ENCODE assay signal across 15 cellular contexts in genomic region chr12:713281-713875, GRCh38. TPM values are rescaled to one million over a fixed set of nuclear protein-coding genes. Genes with fewer than 3 reads are reported as not detected.
DNase-seq lines count a peak whose midpoint lies in the region; ATAC-seq lines count a peak whose summit lies in the region.
"Had no signal": no experiment of that assay in that cellular context is flagged by ENCODE, and none has a peak within 500 bp of the region (broad histone marks: within the 10 kb centered on the region; RNA-seq: fewer than 3 reads in every experiment).

No MANE protein-coding gene starts in this region.

- no peaks in the 10 kb centered on the region for H3K79me2 ChIP-seq in Karpas-422 (ENCODE audit: low read length)

- peaks cover 26% of the 10 kb centered on the region for H3K4me1 Mint-ChIP-seq in activated CD4-positive, alpha-beta T cell treated with anti-CD3 and anti-CD28 coated beads, Interleukin-2, amount 10 ng/mL, durations not matched to agents 7 days and 5 days
- peaks cover 46% of the 10 kb centered on the region for H3K4me1 Mint-ChIP-seq in activated T-cell treated with anti-CD3 and anti-CD28 coated beads, Interleukin-2, amount 50 U/mL, for 72 hours (ENCODE audit: low read depth)
- H3K4me1 Mint-ChIP-seq in stimulated activated naive B cell treated with anti-CD40 and anti-IgM and Interleukin-4, amounts not matched to agents 10 μg/mL and 1 μg/mL and 100 μg/mL, for 72 hours, result peaks cover 13 to 38% of the 10 kb centered on the region in 2 donors

- no peaks in the 10 kb centered on the region for H4K20me1 ChIP-seq in Karpas-422 (ENCODE audit: insufficient read depth, low read depth, low read length)

- no peak overlapping the region for H3K27ac Mint-ChIP-seq in activated CD4-positive, alpha-beta T cell treated with anti-CD3 and anti-CD28 coated beads, Interleukin-2, amount 10 ng/mL, durations not matched to agents 7 days and 5 days
- H3K27ac Mint-ChIP-seq in activated T-cell treated with anti-CD3 and anti-CD28 coated beads, Interleukin-2, amount 50 U/mL, for 72 hours, result no peak overlapping the region
- H3K27ac Mint-ChIP-seq in stimulated activated naive B cell treated with anti-CD40 and anti-IgM and Interleukin-4, amounts not matched to agents 10 μg/mL and 1 μg/mL and 100 μg/mL, for 72 hours, result peak overlapping the region; percentile 65
- H3K27ac Mint-ChIP-seq: dendritic cell treated with granulocyte-macrophage colony-stimulating factor and Interleukin-4, amounts not matched to agents 40 ng/mL and 50 ng/mL, for 4 days had no signal

- no peak overlapping the region for H3K27ac ChIP-seq in iPS-20b (ENCODE audit: low read length)
- H3K27ac ChIP-seq in Karpas-422 (ENCODE audit: low read length), result no peak overlapping the region
- H3K27ac ChIP-seq: foreskin keratinocyte, neural progenitor cell had no signal

- H3K9me3 ChIP-seq in iPS-20b (ENCODE audit: insufficient read depth, low read depth, low read length) (no peaks in the 10 kb centered on the region), Karpas-422 (ENCODE audit: low read length) (no peaks in the 10 kb centered on the region)
- H3K9me3 ChIP-seq: A549 had no signal

- no peaks in the 10 kb centered on the region for H3K27me3 Mint-ChIP-seq in activated CD4-positive, alpha-beta T cell treated with anti-CD3 and anti-CD28 coated beads, Interleukin-2, amount 10 ng/mL, durations not matched to agents 7 days and 5 days
- no peaks in the 10 kb centered on the region for H3K27me3 Mint-ChIP-seq in activated T-cell treated with anti-CD3 and anti-CD28 coated beads, Interleukin-2, amount 50 U/mL, for 72 hours (ENCODE audit: low read depth)
- H3K27me3 Mint-ChIP-seq in stimulated activated naive B cell treated with anti-CD40 and anti-IgM and Interleukin-4, amounts not matched to agents 10 μg/mL and 1 μg/mL and 100 μg/mL, for 72 hours, result no peaks in the 10 kb centered on the region

- no peak overlapping the region for H3K4me3 Mint-ChIP-seq in activated CD4-positive, alpha-beta T cell treated with anti-CD3 and anti-CD28 coated beads, Interleukin-2, amount 10 ng/mL, durations not matched to agents 7 days and 5 days
- H3K4me3 Mint-ChIP-seq in activated T-cell treated with anti-CD3 and anti-CD28 coated beads, Interleukin-2, amount 50 U/mL, for 72 hours, result peak overlapping the region; percentile 41 to 64
- no peak overlapping the region for H3K4me3 Mint-ChIP-seq in stimulated activated naive B cell treated with anti-CD40 and anti-IgM and Interleukin-4, amounts not matched to agents 10 μg/mL and 1 μg/mL and 100 μg/mL, for 72 hours
- H3K4me3 Mint-ChIP-seq: dendritic cell treated with granulocyte-macrophage colony-stimulating factor and Interleukin-4, amounts not matched to agents 40 ng/mL and 50 ng/mL, for 4 days; neural progenitor cell had no signal

- H3K4me1 ChIP-seq in iPS-20b (ENCODE audit: insufficient read depth, low read length) (peaks cover 10% of the 10 kb centered on the region; the same call in 1 of the 2 replicates), Karpas-422 (ENCODE audit: low read length) (no peaks in the 10 kb centered on the region; the same call in 1 of the 2 replicates)

- DNase-seq in activated CD4-positive, alpha-beta T cell treated with anti-CD3 and anti-CD28 coated beads for 4 hours, result peak; percentile 20 to 28
- no peak for DNase-seq in activated CD4-positive, alpha-beta T cell treated with anti-CD3 and anti-CD28 coated beads, Interleukin-2, amount 10 ng/mL, durations not matched to agents 7 days and 5 days
- peak; percentile 52 to 62 for DNase-seq in activated T-cell treated with anti-CD3 and anti-CD28 coated beads, Interleukin-2, amount 50 U/mL, for 72 hours
- DNase-seq in stimulated activated naive B cell treated with anti-CD40 and anti-IgM and Interleukin-4, amounts not matched to agents 10 μg/mL and 1 μg/mL and 100 μg/mL, for 72 hours, result no peak
- no peak for DNase-seq in Karpas-422
- DNase-seq in COLO668 (lab: John Stamatoyannopoulos, UW; ENCODE audit: unreplicated experiment), result no peak
- DNase-seq in putamen (ENCODE audit: low spot score), result no peak
- DNase-seq: activated effector memory CD4-positive, alpha-beta T cell treated with Interleukin-2 at 50 U/mL for 16 hours; foreskin keratinocyte; GOT3; kidney glomerular epithelial cell had no signal

- peaks cover 3% of the 10 kb centered on the region for H3K9me3 Mint-ChIP-seq in activated CD4-positive, alpha-beta T cell treated with anti-CD3 and anti-CD28 coated beads, Interleukin-2, amount 10 ng/mL, durations not matched to agents 7 days and 5 days
- H3K9me3 Mint-ChIP-seq in activated T-cell treated with anti-CD3 and anti-CD28 coated beads, Interleukin-2, amount 50 U/mL, for 72 hours, result no peaks in the 10 kb centered on the region
- peaks cover 0 to 2% of the 10 kb centered on the region in 2 donors for H3K9me3 Mint-ChIP-seq in stimulated activated naive B cell treated with anti-CD40 and anti-IgM and Interleukin-4, amounts not matched to agents 10 μg/mL and 1 μg/mL and 100 μg/mL, for 72 hours
- H3K9me3 Mint-ChIP-seq: dendritic cell treated with granulocyte-macrophage colony-stimulating factor and Interleukin-4, amounts not matched to agents 40 ng/mL and 50 ng/mL, for 4 days; neural progenitor cell had no signal

- H3K27me3 ChIP-seq in iPS-20b (ENCODE audit: insufficient read depth, low read length) (no peaks in the 10 kb centered on the region), Karpas-422 (ENCODE audit: low read length) (no peaks in the 10 kb centered on the region)
- H3K27me3 ChIP-seq: foreskin keratinocyte, neural progenitor cell had no signal

- CTCF ChIA-PET in activated CD4-positive, alpha-beta T cell treated with anti-CD3 and anti-CD28 coated beads, Interleukin-2, amount 10 ng/mL, durations not matched to agents 7 days and 5 days (lab: Charles Lee), result interaction anchor here (0.6 to 2.4 kb wide), 4 partner anchors 9 to 38 kb away, joined by 3 to 10 read pairs (median 4); no protein-coding TSS in a partner anchor

- H3K36me3 Mint-ChIP-seq in activated CD4-positive, alpha-beta T cell treated with anti-CD3 and anti-CD28 coated beads, Interleukin-2, amount 10 ng/mL, durations not matched to agents 7 days and 5 days (ENCODE audit: low read depth), result peaks cover 1% of the 10 kb centered on the region
- H3K36me3 Mint-ChIP-seq in activated T-cell treated with anti-CD3 and anti-CD28 coated beads, Interleukin-2, amount 50 U/mL, for 72 hours (ENCODE audit: insufficient read depth in 2 of 2), result no peaks in the 10 kb centered on the region
- no peaks in the 10 kb centered on the region for H3K36me3 Mint-ChIP-seq in stimulated activated naive B cell treated with anti-CD40 and anti-IgM and Interleukin-4, amounts not matched to agents 10 μg/mL and 1 μg/mL and 100 μg/mL, for 72 hours
- H3K36me3 Mint-ChIP-seq: neural progenitor cell had no signal

- no peak overlapping the region for H2AFZ ChIP-seq in Karpas-422 (ENCODE audit: low read length)
- H2AFZ ChIP-seq: neural progenitor cell had no signal

- peak; percentile 86 for ATAC-seq in activated T-cell treated with anti-CD3 and anti-CD28 coated beads, Interleukin-2, amount 50 U/mL, for 72 hours (replicated peaks in 1 of 2)
- ATAC-seq in stimulated activated naive B cell treated with anti-CD40 and anti-IgM and Interleukin-4, amounts not matched to agents 10 μg/mL and 1 μg/mL and 100 μg/mL, for 72 hours (replicated peaks), result peak; percentile 49 to 66

- no peaks in the 10 kb centered on the region for H3K9me2 ChIP-seq in Karpas-422 (replicated peaks; ENCODE audit: insufficient read depth, low read length)

- POLR2A ChIA-PET in activated CD4-positive, alpha-beta T cell treated with anti-CD3 and anti-CD28 coated beads, Interleukin-2, amount 10 ng/mL, durations not matched to agents 7 days and 5 days (lab: Charles Lee), result interaction anchor here (0.6 kb wide), 1 partner anchor 28 kb away, joined by 4 read pairs; no protein-coding TSS in a partner anchor

- H3K4me3 ChIP-seq in iPS-20b (ENCODE audit: low read length) (no peak overlapping the region), Karpas-422 (ENCODE audit: low read length) (no peak overlapping the region)
- H3K4me3 ChIP-seq: A549, neural progenitor cell had no signal

- H3K4me2 ChIP-seq in Karpas-422 (ENCODE audit: low read depth, low read length, poor library complexity, severe bottlenecking), result no peak overlapping the region
- H3K4me2 ChIP-seq: neural progenitor cell had no signal

- H3K36me3 ChIP-seq in iPS-20b (ENCODE audit: insufficient read depth, low read depth, low read length) (no peaks in the 10 kb centered on the region), Karpas-422 (ENCODE audit: insufficient read depth, low read length) (no peaks in the 10 kb centered on the region)
- H3K36me3 ChIP-seq: neural progenitor cell had no signal

- H3K9ac ChIP-seq in iPS-20b (ENCODE audit: low read depth, low read length), result 0 out of 2 replicates have a peak overlapping the region, but pooled peaks have one; percentile 25
- H3K9ac ChIP-seq in Karpas-422 (ENCODE audit: low read length), result no peak overlapping the region
- H3K9ac ChIP-seq: neural progenitor cell had no signal

RNA-seq across cellular contexts. Expression of gene WNK1, which starts 39.0 kb away (rescaled TPM):
- total RNA-seq in activated CD4-positive, alpha-beta T cell treated with anti-CD3 and anti-CD28 coated beads, Interleukin-2, amount 10 ng/mL, durations not matched to agents 7 days and 5 days, result 100 to 1,000 TPM; 162 to 170 TPM
- 100 to 1,000 TPM; 177 to 213 TPM for total RNA-seq in activated T-cell treated with anti-CD3 and anti-CD28 coated beads, Interleukin-2, amount 50 U/mL, for 72 hours
- 134 and 183 TPM in 2 replicates for total RNA-seq in Karpas-422 (2014; rRNA removed; shearing (Covaris generic); ENCODE audit: low replicate concordance)

RNA-seq across cellular contexts. Expression of gene NINJ2, which starts 50.1 kb away (rescaled TPM):
- 1 to 10 TPM; 6.7 to 7.4 TPM for total RNA-seq in activated CD4-positive, alpha-beta T cell treated with anti-CD3 and anti-CD28 coated beads, Interleukin-2, amount 10 ng/mL, durations not matched to agents 7 days and 5 days
- total RNA-seq in activated T-cell treated with anti-CD3 and anti-CD28 coated beads, Interleukin-2, amount 50 U/mL, for 72 hours, result 1 to 10 TPM; 3.0 to 8.1 TPM
- 1.8 and 2.4 TPM in 2 replicates for total RNA-seq in Karpas-422 (2014; rRNA removed; shearing (Covaris generic); ENCODE audit: low replicate concordance)

Comparison
In these comparisons a context has a peak if more than half of its experiments do, and no peak if none do; other contexts are left out.
1. DNase-seq: peak in activated CD4-positive, alpha-beta T cell treated with anti-CD3 and anti-CD28 coated beads for 4 hours (2 of 2) and activated T-cell treated with anti-CD3 and anti-CD28 coated beads, Interleukin-2, amount 50 U/mL, for 72 hours (2 of 2); none in activated CD4-positive, alpha-beta T cell treated with anti-CD3 and anti-CD28 coated beads, Interleukin-2, amount 10 ng/mL, durations not matched to agents 7 days and 5 days (single experiment), stimulated activated naive B cell treated with anti-CD40 and anti-IgM and Interleukin-4, amounts not matched to agents 10 μg/mL and 1 μg/mL and 100 μg/mL, for 72 hours (single experiment), Karpas-422 (single experiment), COLO668 (single experiment) and putamen (single experiment).
2. H3K4me3 Mint-ChIP-seq: peak in activated T-cell treated with anti-CD3 and anti-CD28 coated beads, Interleukin-2, amount 50 U/mL, for 72 hours (2 of 2); none in activated CD4-positive, alpha-beta T cell treated with anti-CD3 and anti-CD28 coated beads, Interleukin-2, amount 10 ng/mL, durations not matched to agents 7 days and 5 days (single experiment) and stimulated activated naive B cell treated with anti-CD40 and anti-IgM and Interleukin-4, amounts not matched to agents 10 μg/mL and 1 μg/mL and 100 μg/mL, for 72 hours (0 of 2).